ENCODE assay signal across 21 cellular contexts in genomic region chr4:155944516-155944915, GRCh38. TPM values are rescaled to one million over a fixed set of nuclear protein-coding genes. Genes with fewer than 3 reads are reported as not detected.
"Had no signal": no experiment of that assay in that cellular context is flagged by ENCODE, and none has a peak within 500 bp of the region (broad histone marks: within the 10 kb centered on the region; RNA-seq: fewer than 3 reads in every experiment).

No MANE protein-coding gene starts in this region.

- H3K27ac Mint-ChIP-seq: activated CD4-positive, alpha-beta T cell treated with anti-CD3 and anti-CD28 coated beads, Interleukin-2, amount 10 ng/mL, durations not matched to agents 24 days and 14 days; activated naive CD8-positive, alpha-beta T cell; activated T-cell treated with anti-CD3 and anti-CD28 coated beads, Interleukin-2, amount 50 U/mL, for 72 hours; naive thymus-derived CD8-positive, alpha-beta T cell; stimulated activated effector memory CD8-positive, alpha-beta T cell treated with anti-CD3 and anti-CD28 coated beads, Interleukin-12 subunit alpha, Interleukin-12 subunit beta, amount 100 ng/mL, for 72 hours had no signal

- H3K9me3 ChIP-seq: mucosa of descending colon, thoracic aorta had no signal

- DNase-seq: activated CD4-positive, alpha-beta T cell treated with anti-CD3 and anti-CD28 coated beads, Interleukin-2, amount 10 ng/mL, durations not matched to agents 24 days and 14 days; activated CD4-positive, CD25-positive, alpha-beta regulatory T cell; activated CD8-positive, alpha-beta memory T cell treated with anti-CD3 and anti-CD28 coated beads, Interleukin-2, amount 50 U/mL, for 48 hours; activated gamma-delta T cell treated with Interleukin-2 at 50 U/mL for 16 hours; activated T-cell treated with anti-CD3 and anti-CD28 coated beads, Interleukin-2, amount 50 U/mL, for 72 hours; amygdala; cerebellar nuclear complex; effector CD8-positive, alpha-beta T cell; foreskin melanocyte; head of caudate nucleus; mammary epithelial cell; mucosa of descending colon; naive thymus-derived CD8-positive, alpha-beta T cell; nucleus accumbens; stimulated activated CD4-positive, alpha-beta T cell treated with anti-CD3 and anti-CD28 coated beads, Interleukin-1b, Interleukin-23, amount 100 ng/mL, for 48 hours; T-helper 2 cell had no signal

- H3K4me3 ChIP-seq: mucosa of descending colon, thoracic aorta had no signal

- ATAC-seq: activated T-cell treated with anti-CD3 and anti-CD28 coated beads, Interleukin-2, amount 50 U/mL, for 72 hours; mucosa of descending colon; naive thymus-derived CD8-positive, alpha-beta T cell; sciatic nerve; stimulated activated effector memory CD8-positive, alpha-beta T cell treated with anti-CD3 and anti-CD28 coated beads, Interleukin-12 subunit alpha, Interleukin-12 subunit beta, amount 100 ng/mL, for 72 hours had no signal

- H3K27me3 Mint-ChIP-seq: activated CD4-positive, alpha-beta T cell treated with anti-CD3 and anti-CD28 coated beads, Interleukin-2, amount 10 ng/mL, durations not matched to agents 24 days and 14 days; activated naive CD8-positive, alpha-beta T cell; naive thymus-derived CD8-positive, alpha-beta T cell had no signal

- H3K9me3 Mint-ChIP-seq: activated CD4-positive, alpha-beta T cell treated with anti-CD3 and anti-CD28 coated beads, Interleukin-2, amount 10 ng/mL, durations not matched to agents 24 days and 14 days; activated T-cell treated with anti-CD3 and anti-CD28 coated beads, Interleukin-2, amount 50 U/mL, for 72 hours; naive thymus-derived CD8-positive, alpha-beta T cell; stimulated activated effector memory CD8-positive, alpha-beta T cell treated with anti-CD3 and anti-CD28 coated beads, Interleukin-12 subunit alpha, Interleukin-12 subunit beta, amount 100 ng/mL, for 72 hours had no signal

- H3K4me3 Mint-ChIP-seq: activated CD4-positive, alpha-beta T cell treated with anti-CD3 and anti-CD28 coated beads, Interleukin-2, amount 10 ng/mL, durations not matched to agents 24 days and 14 days; activated naive CD8-positive, alpha-beta T cell; activated T-cell treated with anti-CD3 and anti-CD28 coated beads, Interleukin-2, amount 50 U/mL, for 72 hours; naive thymus-derived CD8-positive, alpha-beta T cell; stimulated activated effector memory CD8-positive, alpha-beta T cell treated with anti-CD3 and anti-CD28 coated beads, Interleukin-12 subunit alpha, Interleukin-12 subunit beta, amount 100 ng/mL, for 72 hours had no signal

- H3K4me1 Mint-ChIP-seq: activated CD4-positive, alpha-beta T cell treated with anti-CD3 and anti-CD28 coated beads, Interleukin-2, amount 10 ng/mL, durations not matched to agents 24 days and 14 days; stimulated activated effector memory CD8-positive, alpha-beta T cell treated with anti-CD3 and anti-CD28 coated beads, Interleukin-12 subunit alpha, Interleukin-12 subunit beta, amount 100 ng/mL, for 72 hours had no signal

- H3K27ac ChIP-seq: thoracic aorta had no signal

RNA-seq across cellular contexts. Expression of gene TDO2, which starts 41.0 kb away (rescaled TPM):
- total RNA-seq: activated CD4-positive, alpha-beta T cell treated with anti-CD3 and anti-CD28 coated beads, Interleukin-2, amount 10 ng/mL, durations not matched to agents 24 days and 14 days; endothelial cell of umbilical vein; mammary epithelial cell; naive thymus-derived CD8-positive, alpha-beta T cell; sciatic nerve; thoracic aorta had no signal
- polyA plus RNA-seq: endothelial cell of umbilical vein; mammary epithelial cell; naive thymus-derived CD8-positive, alpha-beta T cell had no signal
